Comparison of ENCODE assay signal across 10 cellular contexts in genomic region chr2:222960126-222960525, GRCh38.
DNase-seq lines count a peak whose midpoint lies in the region; ATAC-seq and FAIRE-seq lines count a peak whose summit lies in the region.
"Had no signal": no experiment of that assay in that cellular context is flagged by ENCODE, and none has a peak within 500 bp of the region (broad histone marks: within the 10 kb centered on the region; RNA-seq: fewer than 3 reads in every experiment).

No MANE protein-coding gene starts in this region.

- peak overlapping the region; percentile 9 for H2BK120ac ChIP-seq in trophoblast cell (ENCODE audit: insufficient read depth, low read length, poor library complexity)

- H2AFZ ChIP-seq in trophoblast cell (ENCODE audit: insufficient read depth, low read length, poor library complexity), result no peak overlapping the region

- no peak overlapping the region for H2BK5ac ChIP-seq in trophoblast cell (ENCODE audit: low read depth, low read length, poor library complexity)

- no peak overlapping the region for H3K23ac ChIP-seq in trophoblast cell (ENCODE audit: low read length)

- H3K27ac ChIP-seq in trophoblast cell (ENCODE audit: low read depth, low read length), result no peak overlapping the region

- H3K18ac ChIP-seq in trophoblast cell (ENCODE audit: low read length), result no peak overlapping the region

- no peak overlapping the region for H3K4me2 ChIP-seq in trophoblast cell (ENCODE audit: low read length)

- no peak overlapping the region for H2AK5ac ChIP-seq in trophoblast cell (ENCODE audit: low read length)

- H3K36me3 ChIP-seq in trophoblast cell (ENCODE audit: control insufficient read depth in 1 of 2, insufficient read depth in 2 of 2, low read length in 2 of 2), result no peaks in the 10 kb centered on the region

- peak; percentile 57 for FAIRE-seq in RCC 7860 (lab: Jason Lieb, UNC)

- no CpG with 5 or more reads among the region's 6 CpGs for WGBS in trophoblast cell (ENCODE audit: extremely low coverage, insufficient coverage, insufficient read length)

- no peak overlapping the region for H3K4me3 ChIP-seq in trophoblast cell (ENCODE audit: low read depth, low read length)

- no peak overlapping the region for H3K9ac ChIP-seq in trophoblast cell (ENCODE audit: low read length)

- peaks cover 2% of the 10 kb centered on the region for H3K9me3 ChIP-seq in trophoblast cell (ENCODE audit: insufficient read depth, low read depth, low read length)

- H2BK12ac ChIP-seq in trophoblast cell (ENCODE audit: low read length), result peak overlapping the region; percentile 66

- H3K79me1 ChIP-seq in trophoblast cell (ENCODE audit: low read length), result peaks cover 6% of the 10 kb centered on the region

- H3K4me1 ChIP-seq in trophoblast cell (ENCODE audit: control insufficient read depth in 1 of 2, insufficient read depth in 2 of 2, low read length in 2 of 2), result peaks cover 6% of the 10 kb centered on the region in 2 experiments

- H3K79me2 ChIP-seq in trophoblast cell (ENCODE audit: control insufficient read depth, insufficient read depth, low read length, poor library complexity), result no peaks in the 10 kb centered on the region

- H3K14ac ChIP-seq in trophoblast cell (ENCODE audit: low read length), result no peak overlapping the region

- no peak overlapping the region for H4K8ac ChIP-seq in trophoblast cell (ENCODE audit: low read depth, low read length)

- no peaks in the 10 kb centered on the region for H3K27me3 ChIP-seq in trophoblast cell (ENCODE audit: insufficient read depth, low read length)

- intact Hi-C loops in left ventricle myocardium superior (cut with micrococcal nuclease), result no loop called here

- ATAC-seq in GM19035 (IDR thresholded peaks at IDR 0.05; ENCODE audit: unreplicated experiment), result peak; percentile 56
- peak; percentile 60 for ATAC-seq in HG02763 (IDR thresholded peaks at IDR 0.05; ENCODE audit: unreplicated experiment)
- no peak for ATAC-seq in left ventricle myocardium superior

- H4K12ac ChIP-seq in trophoblast cell (ENCODE audit: low read depth, low read length), result no peak overlapping the region

- peak overlapping the region; percentile 64 for H4K91ac ChIP-seq in trophoblast cell (ENCODE audit: low read depth, low read length)

- DNase-seq in RCC 7860 (ENCODE audit: low spot score) (peak; percentile 81), trophoblast cell (peak; percentile 20 to 21), left ventricle myocardium superior (no peak), NCI-H1930 (lab: John Stamatoyannopoulos, UW) (no peak), NK-92 (lab: John Stamatoyannopoulos, UW; ENCODE audit: unreplicated experiment) (no peak)
- DNase-seq: activated CD4-positive, alpha-beta T cell treated with anti-CD3 and anti-CD28 coated beads, Interleukin-2, amount 50 U/mL, for 1 hour; NCI-H69; occipital lobe had no signal

- no peak overlapping the region for H3K4ac ChIP-seq in trophoblast cell (ENCODE audit: low read depth, low read length)

Comparison
In these comparisons a context has a peak if more than half of its experiments do, and no peak if none do; other contexts are left out.
1. DNase-seq: peak in RCC 7860 (single experiment) and trophoblast cell (2 of 2); none in left ventricle myocardium superior (single experiment), NCI-H1930 (0 of 2) and NK-92 (single experiment).